Comparison of ENCODE assay signal across 8 cellular contexts in the genomic region with DNA sequence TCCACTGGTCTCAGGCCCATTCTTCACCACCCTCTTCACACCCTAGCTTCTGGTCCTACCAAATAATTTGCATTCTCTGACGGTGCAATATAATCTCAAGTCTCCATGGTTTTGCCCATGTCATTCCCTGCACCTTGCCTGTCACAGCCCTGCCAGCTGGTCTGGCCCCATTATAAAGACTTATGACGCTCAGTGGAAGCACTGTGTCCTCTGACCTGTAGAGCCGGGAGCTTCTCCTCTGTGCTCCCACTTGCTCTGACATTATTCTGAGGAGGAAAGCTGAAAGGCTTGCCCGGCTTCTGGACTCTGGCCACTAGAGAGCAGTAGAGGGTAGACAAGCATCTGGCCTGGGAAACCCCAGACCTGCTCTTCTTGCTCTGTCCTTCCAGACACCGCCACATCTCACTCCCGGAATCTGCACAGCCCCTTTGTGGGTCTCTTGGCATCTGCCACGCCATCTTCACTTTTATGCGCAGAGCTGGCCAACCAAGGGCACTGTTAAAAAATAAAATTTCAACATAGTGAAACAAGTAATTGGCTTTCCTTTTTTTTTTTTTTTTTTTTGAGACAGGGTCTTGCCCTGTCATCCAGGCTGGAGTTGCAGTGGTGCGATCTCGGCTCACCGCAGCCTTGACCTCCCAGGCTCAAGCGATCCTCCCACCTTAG. TPM values are rescaled to one million over a fixed set of nuclear protein-coding genes. Genes with fewer than 3 reads are reported as not detected.
A peak's percentile ranks its signal among the peaks of the same experiment; 100 is the strongest.
DNase-seq lines count a peak whose midpoint lies in the region; ATAC-seq, FAIRE-seq and TF ChIP-seq lines count a peak whose summit lies in the region.

No MANE protein-coding gene starts in this region.

- H3K27ac ChIP-seq in effector memory CD4-positive, alpha-beta T cell (ENCODE audit: insufficient read depth, low read length, poor library complexity, severe bottlenecking), result no peak overlapping the region
- no peak overlapping the region for H3K27ac ChIP-seq in mesenchymal stem cell (ENCODE audit: low read length, poor library complexity, severe bottlenecking)

- no peak overlapping the region for H2AK5ac ChIP-seq in mesenchymal stem cell (ENCODE audit: low read length, severe bottlenecking)

- no peaks in the 10 kb centered on the region for H3K4me1 ChIP-seq in effector memory CD4-positive, alpha-beta T cell (ENCODE audit: control insufficient read depth, insufficient read depth, low read length, poor library complexity, severe bottlenecking)
- H3K4me1 ChIP-seq in mesenchymal stem cell (ENCODE audit: control insufficient read depth, insufficient read depth, low read depth, low read length), result peaks cover 5% of the 10 kb centered on the region

- no peak overlapping the region for H4K8ac ChIP-seq in mesenchymal stem cell (ENCODE audit: low read length)

- no peak overlapping the region for H3K18ac ChIP-seq in mesenchymal stem cell (ENCODE audit: low read depth in 1 of 2, low read length in 2 of 2)

- no peak overlapping the region for H2BK120ac ChIP-seq in mesenchymal stem cell (ENCODE audit: low read depth, low read length)

- no peak overlapping the region for H3K4me2 ChIP-seq in mesenchymal stem cell (ENCODE audit: low read length, poor library complexity, severe bottlenecking)

- H3K27me3 Mint-ChIP-seq in activated CD8-positive, alpha-beta T cell treated with anti-CD3 and anti-CD28 coated beads, Interleukin-2, amount 10 ng/mL, durations not matched to agents 7 days and 5 days (ENCODE audit: low read depth), result peaks cover 19% of the 10 kb centered on the region

- H2BK12ac ChIP-seq in mesenchymal stem cell (ENCODE audit: low read length in 2 of 2), result peak overlapping the region in 1 of 2 experiments; percentile 61

- no peak overlapping the region for H3K4ac ChIP-seq in mesenchymal stem cell (ENCODE audit: low read depth in 1 of 2, low read length in 2 of 2)

- H3K14ac ChIP-seq in mesenchymal stem cell (ENCODE audit: low read length in 2 of 2), result no peak overlapping the region

- FAIRE-seq in D721Med (lab: Jason Lieb, UNC), result peak; percentile 90

- H3K4me3 Mint-ChIP-seq in activated CD8-positive, alpha-beta T cell treated with anti-CD3 and anti-CD28 coated beads, Interleukin-2, amount 10 ng/mL, durations not matched to agents 7 days and 5 days, result no peak overlapping the region

- no peak overlapping the region for H3K23ac ChIP-seq in mesenchymal stem cell (ENCODE audit: low read length in 2 of 2)

- peak overlapping the region; percentile 63 for H3K9ac ChIP-seq in mesenchymal stem cell (ENCODE audit: low read length)

- POLR2A ChIA-PET in activated CD8-positive, alpha-beta T cell treated with anti-CD3 and anti-CD28 coated beads, Interleukin-2, amount 10 ng/mL, durations not matched to agents 7 days and 5 days (lab: Charles Lee), result interaction anchor here (1.0 kb wide), 2 partner anchors 119 to 131 kb away, joined by 3 to 6 read pairs; a partner anchor contains a TSS

- no peaks in the 10 kb centered on the region for H3K27me3 ChIP-seq in effector memory CD4-positive, alpha-beta T cell (replicated peaks; ENCODE audit: control insufficient read depth, insufficient read depth, low read length, poor library complexity, severe bottlenecking)
- peaks cover 0 to 23% of the 10 kb centered on the region in 2 experiments for H3K27me3 ChIP-seq in mesenchymal stem cell (ENCODE audit: control insufficient read depth in 1 of 2, insufficient read depth in 1 of 2, low read length in 2 of 2)

- H3K9me3 ChIP-seq in effector memory CD4-positive, alpha-beta T cell (ENCODE audit: control insufficient read depth, low read length), result no peaks in the 10 kb centered on the region
- H3K9me3 ChIP-seq in mesenchymal stem cell (ENCODE audit: control insufficient read depth, low read length), result no peaks in the 10 kb centered on the region

- H2BK5ac ChIP-seq in mesenchymal stem cell (ENCODE audit: low read depth, low read length, poor library complexity, severe bottlenecking), result no peak overlapping the region

- H3K36me3 ChIP-seq in effector memory CD4-positive, alpha-beta T cell (ENCODE audit: control insufficient read depth, insufficient read depth, low read length), result no peaks in the 10 kb centered on the region
- no peaks in the 10 kb centered on the region for H3K36me3 ChIP-seq in mesenchymal stem cell (ENCODE audit: control insufficient read depth in 1 of 2, insufficient read depth in 2 of 2, low read depth in 1 of 2, low read length in 2 of 2)

- no peaks in the 10 kb centered on the region for H3K79me1 ChIP-seq in mesenchymal stem cell (replicated peaks; ENCODE audit: low read length, poor library complexity, severe bottlenecking)

- ATAC-seq in GM21381 (IDR thresholded peaks at IDR 0.05; ENCODE audit: unreplicated experiment), result peak; percentile 92
- ATAC-seq in activated CD8-positive, alpha-beta T cell treated with anti-CD3 and anti-CD28 coated beads, Interleukin-2, amount 10 ng/mL, durations not matched to agents 7 days and 5 days, result peak; percentile 91

- CTCF ChIA-PET in activated CD8-positive, alpha-beta T cell treated with anti-CD3 and anti-CD28 coated beads, Interleukin-2, amount 10 ng/mL, durations not matched to agents 7 days and 5 days (lab: Charles Lee), result interaction anchor here (0.6 to 5.2 kb wide), 69 partner anchors 8 to 796 kb away, joined by 3 to 69 read pairs (median 4); a partner anchor contains a TSS

- H3K4me3 ChIP-seq in effector memory CD4-positive, alpha-beta T cell (ENCODE audit: insufficient read depth, low read depth, low read length, poor library complexity, severe bottlenecking), result no peak overlapping the region
- no peak overlapping the region for H3K4me3 ChIP-seq in mesenchymal stem cell (ENCODE audit: insufficient read depth in 1 of 2, low read depth in 1 of 2, low read length in 2 of 2)

- WGBS in mesenchymal stem cell, result 54% methylated on average over 10 of the region's 12 CpGs

- no peak overlapping the region for H3K27ac Mint-ChIP-seq in activated CD8-positive, alpha-beta T cell treated with anti-CD3 and anti-CD28 coated beads, Interleukin-2, amount 10 ng/mL, durations not matched to agents 7 days and 5 days

- no peaks in the 10 kb centered on the region for H3K9me3 Mint-ChIP-seq in activated CD8-positive, alpha-beta T cell treated with anti-CD3 and anti-CD28 coated beads, Interleukin-2, amount 10 ng/mL, durations not matched to agents 7 days and 5 days (ENCODE audit: insufficient read depth)

- peaks cover 25% of the 10 kb centered on the region for H3K4me1 Mint-ChIP-seq in activated CD8-positive, alpha-beta T cell treated with anti-CD3 and anti-CD28 coated beads, Interleukin-2, amount 10 ng/mL, durations not matched to agents 7 days and 5 days (ENCODE audit: low read depth)

- no peak overlapping the region for H2AFZ ChIP-seq in mesenchymal stem cell (ENCODE audit: low read depth, low read length)

- H4K91ac ChIP-seq in mesenchymal stem cell (ENCODE audit: low read length), result no peak overlapping the region

- no peaks in the 10 kb centered on the region for H3K36me3 Mint-ChIP-seq in activated CD8-positive, alpha-beta T cell treated with anti-CD3 and anti-CD28 coated beads, Interleukin-2, amount 10 ng/mL, durations not matched to agents 7 days and 5 days (ENCODE audit: low read depth)

- DNase-seq in D721Med (ENCODE audit: insufficient read length, low spot score) (peak; percentile 83), HPDE6-E6E7 (ENCODE audit: extremely low spot score) (peak; percentile 77), NOMO-1 (lab: John Stamatoyannopoulos, UW; ENCODE audit: unreplicated experiment in 2 of 2) (peak; percentile 52 to 73), mesenchymal stem cell (peak; percentile 92)
- peak; percentile 83 for DNase-seq in activated CD8-positive, alpha-beta T cell treated with anti-CD3 and anti-CD28 coated beads, Interleukin-2, amount 10 ng/mL, durations not matched to agents 7 days and 5 days
- DNase-seq in effector memory CD4-positive, alpha-beta T cell, result peak; percentile 38 to 51 (median 46)
- peak; percentile 58 to 61 for DNase-seq in stimulated activated CD8-positive, alpha-beta memory T cell treated with anti-CD3 and anti-CD28 coated beads, Interleukin-2, amount 100 ng/mL, for 48 hours (ENCODE audit: low read depth in 2 of 2)

- no peak overlapping the region for H2BK15ac ChIP-seq in mesenchymal stem cell (ENCODE audit: low read depth, poor library complexity, severe bottlenecking)

- peak; percentile 96 for TF ChIP-seq CTCF in D721Med (IDR thresholded peaks at IDR 0.05; ENCODE audit: insufficient read depth, missing control alignments)

RNA-seq across cellular contexts. Expression of a gene that starts 44.4 kb away (rescaled TPM):
- 10 to 100 TPM; 29.2 to 29.3 TPM for total RNA-seq in activated CD8-positive, alpha-beta T cell treated with anti-CD3 and anti-CD28 coated beads, Interleukin-2, amount 10 ng/mL, durations not matched to agents 7 days and 5 days
- 44.7 TPM for polyA plus RNA-seq in mesenchymal stem cell (2013, experiment 1 of 2)
- polyA plus RNA-seq in mesenchymal stem cell (2013, experiment 2 of 2), result 49.2 TPM
